Comparison of ENCODE assay signal across 8 cellular contexts in the genomic region with DNA sequence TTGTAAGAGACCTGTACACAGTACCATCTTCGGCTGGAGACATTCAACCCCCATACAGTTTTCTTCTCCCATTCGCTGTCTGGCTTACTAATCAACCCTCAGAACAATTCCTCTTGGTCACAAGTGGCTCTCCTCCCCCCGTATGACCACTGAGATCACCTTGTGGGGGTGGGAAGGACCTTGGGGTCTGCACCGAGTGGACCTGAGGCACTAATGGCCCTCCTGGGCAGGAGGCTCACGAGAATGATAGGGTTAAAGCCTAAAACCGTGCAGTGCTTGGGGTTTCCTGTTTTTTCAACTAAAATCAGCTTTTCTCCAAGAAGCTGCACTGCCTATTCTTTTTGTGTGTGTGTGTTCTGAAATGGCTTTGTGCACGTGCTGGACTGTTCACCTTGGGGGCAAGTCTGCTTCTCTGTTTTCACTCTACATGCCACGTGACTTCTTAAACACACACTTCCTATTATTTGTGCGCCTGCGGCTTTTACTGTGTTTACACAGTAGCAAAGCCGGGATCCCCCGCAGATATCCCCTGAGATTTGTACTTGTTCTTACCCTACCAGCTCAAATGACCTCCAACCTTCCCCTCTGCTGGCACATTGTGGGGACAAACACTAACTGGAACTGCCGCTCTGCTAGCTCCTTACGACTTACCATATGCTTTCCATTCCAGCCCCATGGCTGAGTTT. TPM values are rescaled to one million over a fixed set of nuclear protein-coding genes. Genes with fewer than 3 reads are reported as not detected.
DNase-seq lines count a peak whose midpoint lies in the region; ATAC-seq and TF ChIP-seq lines count a peak whose summit lies in the region.

No MANE protein-coding gene starts in this region.

- POLR2A ChIA-PET in CD4-positive, alpha-beta memory T cell (lab: Charles Lee; ENCODE audit: partially characterized antibody) = interaction anchor here (1.1 to 3.8 kb wide), 3 partner anchors 8 to 12 kb away, joined by 3 to 31 read pairs (median 16); a partner anchor contains a TSS

- H3K9ac ChIP-seq in rectal smooth muscle tissue (ENCODE audit: low read length) = no peak overlapping the region

- ATAC-seq in GM19324 (IDR thresholded peaks at IDR 0.05; ENCODE audit: low FRiP score, unreplicated experiment) (peak; percentile 82), HG03159 (IDR thresholded peaks at IDR 0.05; ENCODE audit: unreplicated experiment) (peak; percentile 81), body of pancreas (peak; percentile 69)

- H3K36me3 ChIP-seq in CD4-positive, alpha-beta memory T cell (ENCODE audit: insufficient read depth, low read length) = peaks cover 2% of the 10 kb centered on the region
- H3K36me3 ChIP-seq in body of pancreas (replicated peaks in 1 of 2; ENCODE audit: insufficient read depth in 1 of 2, low read depth in 2 of 2) (no peaks in the 10 kb centered on the region), rectal smooth muscle tissue (ENCODE audit: control insufficient read depth, insufficient read depth, low read length) (no peaks in the 10 kb centered on the region)

- CTCF ChIA-PET in CD4-positive, alpha-beta memory T cell (lab: Charles Lee; ENCODE audit: partially characterized antibody) = interaction anchor here (0.8 to 4.4 kb wide), 5 partner anchors 9 to 58 kb away, joined by 3 to 72 read pairs (median 8); a partner anchor contains a TSS

- H3K27ac Mint-ChIP-seq in CD4-positive, alpha-beta memory T cell = peak overlapping the region; percentile 87 to 93 (median 90)

- TF ChIP-seq CTCF in body of pancreas (IDR thresholded peaks at IDR 0.05) = no peak

- H3K9me3 ChIP-seq in CD4-positive, alpha-beta memory T cell (ENCODE audit: control insufficient read depth in 1 of 2, low read length in 2 of 2) = no peaks in the 10 kb centered on the region
- H3K9me3 ChIP-seq in body of pancreas = no peaks in the 10 kb centered on the region

- H3K4me1 Mint-ChIP-seq in CD4-positive, alpha-beta memory T cell = peaks cover 44 to 64% (median 56%) of the 10 kb centered on the region in 4 donors

- H3K27me3 Mint-ChIP-seq in CD4-positive, alpha-beta memory T cell = no peaks in the 10 kb centered on the region

- TF ChIP-seq POLR2A in body of pancreas (IDR thresholded peaks at IDR 0.05) = no peak

- intact Hi-C loops in CD4-positive, alpha-beta memory T cell (cut with micrococcal nuclease) = loop anchor here (1.0 to 5.0 kb wide), 6 partner anchors 8 to 1696 kb away; a partner anchor contains a TSS
- intact Hi-C loops in body of pancreas (cut with DNase I) (no loop called here), head of caudate nucleus (cut with DNase I) (no loop called here)

- peak; percentile 40 to 61 (median 49) for DNase-seq in CD4-positive, alpha-beta memory T cell
- peak; percentile 18 for DNase-seq in NCI-H82 treated with DMSO at 0.1 percent for 48 hours (lab: John Stamatoyannopoulos, UW; ENCODE audit: unreplicated experiment)
- peak in 1 of 4 donors; percentile 16 for DNase-seq in body of pancreas
- DNase-seq in A172 (ENCODE audit: low spot score) = no peak
- no peak for DNase-seq in head of caudate nucleus

- peaks cover 0 to 7% (median 3%) of the 10 kb centered on the region in 8 donors for H3K9me3 Mint-ChIP-seq in CD4-positive, alpha-beta memory T cell

- H3K27me3 ChIP-seq in CD4-positive, alpha-beta memory T cell (ENCODE audit: insufficient read depth, low read length) = no peaks in the 10 kb centered on the region
- H3K27me3 ChIP-seq in body of pancreas (no peaks in the 10 kb centered on the region), rectal smooth muscle tissue (ENCODE audit: control insufficient read depth, insufficient read depth, low read length) (no peaks in the 10 kb centered on the region)

- H3K4me1 ChIP-seq in CD4-positive, alpha-beta memory T cell (ENCODE audit: insufficient read depth, low read length) = peaks cover 62% of the 10 kb centered on the region
- H3K4me1 ChIP-seq in body of pancreas (peaks cover 31% of the 10 kb centered on the region), rectal smooth muscle tissue (ENCODE audit: control insufficient read depth, insufficient read depth, low read length) (no peaks in the 10 kb centered on the region)

- peaks cover 17 to 28% of the 10 kb centered on the region in 2 donors for H3K36me3 Mint-ChIP-seq in CD4-positive, alpha-beta memory T cell

- peak overlapping the region; percentile 75 to 88 (median 82) for H3K4me3 Mint-ChIP-seq in CD4-positive, alpha-beta memory T cell

- WGBS in body of pancreas, 2 donors = 56 to 73% methylated on average over 14 of the region's 14 CpGs

- H3K4me3 ChIP-seq in CD4-positive, alpha-beta memory T cell (ENCODE audit: low read length in 2 of 2) = peak overlapping the region; percentile 25 to 35
- H3K4me3 ChIP-seq in body of pancreas (no peak overlapping the region), rectal smooth muscle tissue (ENCODE audit: low read length) (peak overlapping the region; percentile 12)

- H3K27ac ChIP-seq in CD4-positive, alpha-beta memory T cell (ENCODE audit: low read depth, low read length) = peak overlapping the region; percentile 40
- H3K27ac ChIP-seq in body of pancreas (peak overlapping the region in 2 of 4 donors; percentile 9 to 58), rectal smooth muscle tissue (ENCODE audit: low read depth, low read length) (no peak overlapping the region)

RNA-seq across cellular contexts. Expression of a gene that starts 12.3 kb away (rescaled TPM):
- 10 to 100 TPM; 94.1 to 96.3 TPM for total RNA-seq in CD4-positive, alpha-beta memory T cell
- polyA plus RNA-seq in CD4-positive, alpha-beta memory T cell = 10 to 100 TPM in 1 of 2 donors, 1 to 10 TPM in 1; 9.5 to 15.9 TPM
- total RNA-seq in body of pancreas = 10 to 100 TPM; 32.3 to 38.1 TPM
- total RNA-seq in A172 (2014; rRNA removed; shearing (Covaris generic)) = 26.9 and 27.6 TPM in 2 replicates

Comparison
In these comparisons a context has a peak if more than half of its experiments do, and no peak if none do; other contexts are left out.
1. DNase-seq: peak in CD4-positive, alpha-beta memory T cell (5 of 5) and NCI-H82 treated with DMSO at 0.1 percent for 48 hours (single experiment); none in A172 (single experiment) and head of caudate nucleus (0 of 42).
2. H3K4me3 ChIP-seq: peak in CD4-positive, alpha-beta memory T cell (2 of 2) and rectal smooth muscle tissue (single experiment); none in body of pancreas (0 of 2).
3. Peak in every context shown above with its lines, with median percentiles within 50 percentile points of each other: ATAC-seq.